In the genomic region with DNA sequence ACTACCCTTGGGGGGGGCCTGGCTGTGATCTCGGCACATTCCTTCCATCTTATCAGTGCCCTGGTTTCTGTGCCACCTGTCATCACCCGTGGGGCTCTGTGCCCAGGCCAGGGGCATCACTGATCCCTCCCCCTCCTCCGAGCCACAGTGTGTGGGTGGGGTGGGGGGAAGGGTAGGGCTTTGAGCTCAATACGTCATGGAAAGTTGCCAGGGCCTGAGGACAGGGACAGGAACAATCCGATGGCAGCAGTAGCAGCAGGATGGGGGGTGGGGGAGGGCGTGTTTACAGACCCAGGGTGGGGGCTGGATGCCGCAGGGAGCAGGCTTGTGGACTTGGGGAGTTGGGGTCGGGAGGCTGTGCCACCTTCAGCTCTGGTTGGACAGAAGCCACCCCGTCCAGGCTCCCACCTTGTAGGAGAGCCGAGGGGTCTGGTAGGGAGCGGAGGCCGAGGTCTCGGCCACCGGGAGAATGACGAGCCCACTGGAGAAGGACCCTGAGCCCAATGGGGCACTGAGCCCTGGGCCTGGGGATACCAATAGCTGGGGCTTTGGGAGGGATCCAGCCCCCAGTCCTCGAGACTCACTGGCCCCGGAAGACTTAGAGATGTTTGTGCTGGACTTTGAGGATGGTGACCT, we compare ENCODE assay signal across 30 cellular contexts. TPM values are rescaled to one million over a fixed set of nuclear protein-coding genes. Genes with fewer than 3 reads are reported as not detected.
DNase-seq lines count a peak whose midpoint lies in the region; ATAC-seq, FAIRE-seq and TF ChIP-seq lines count a peak whose summit lies in the region.
"Had no signal": no experiment of that assay in that cellular context is flagged by ENCODE, and none has a peak within 500 bp of the region (broad histone marks: within the 10 kb centered on the region; RNA-seq: fewer than 3 reads in every experiment).

No MANE protein-coding gene starts in this region.

- peaks cover 44% of the 10 kb centered on the region for H3K4me1 ChIP-seq in HepG2 (ENCODE audit: insufficient read depth, low read length)
- peaks cover 5% of the 10 kb centered on the region for H3K4me1 ChIP-seq in smooth muscle cell (ENCODE audit: low read depth)

- no peak overlapping the region for H3K4me3 Mint-ChIP-seq in endothelial cell (ENCODE audit: unreplicated experiment)
- H3K4me3 Mint-ChIP-seq in HFFc6: no peak overlapping the region
- H3K4me3 Mint-ChIP-seq: activated naive CD8-positive, alpha-beta T cell; activated T-cell treated with anti-CD3 and anti-CD28 coated beads, Interleukin-2, amount 50 U/mL, for 72 hours; CD4-positive, alpha-beta T cell; memory B cell; T-helper 1 cell treated with Interleukin-12 subunit alpha and Interleukin-12 subunit beta and Interleukin-4 antibody, amounts not matched to agents 30 μg/mL and 1 μg/mL, for 36 hours had no signal

- H4K20me1 ChIP-seq in HepG2 (ENCODE audit: insufficient read depth, low read length) (no peaks in the 10 kb centered on the region), smooth muscle cell (ENCODE audit: low read depth) (no peaks in the 10 kb centered on the region)

- TF ChIP-seq CTCF in endothelial cell (IDR thresholded peaks at IDR 0.05; ENCODE audit: unreplicated experiment) (no peak), HepG2 (CRISPR knock-in tag; IDR thresholded peaks at IDR 0.05) (no peak), smooth muscle cell (IDR thresholded peaks at IDR 0.05; ENCODE audit: borderline replicate concordance, insufficient read depth, poor library complexity, severe bottlenecking) (no peak), HFFc6 (IDR thresholded peaks at IDR 0.05) (no peak)

- H3F3A ChIP-seq in smooth muscle cell (ENCODE audit: low read depth): no peaks in the 10 kb centered on the region

- H3K9ac ChIP-seq in HepG2 (ENCODE audit: insufficient read depth, low read depth, low read length): no peak overlapping the region
- H3K9ac ChIP-seq in smooth muscle cell (ENCODE audit: low read depth): no peak overlapping the region
- H3K9ac ChIP-seq: KMS-11 had no signal

- no peak for TF ChIP-seq RAD21 in HepG2 (CRISPR knock-in tag; IDR thresholded peaks at IDR 0.05)

- H3K4me1 Mint-ChIP-seq in endothelial cell (ENCODE audit: unreplicated experiment) (no peaks in the 10 kb centered on the region), HFFc6 (ENCODE audit: low read depth) (peaks cover 6% of the 10 kb centered on the region)

- no TSS peak for BruUV-seq in HepG2 (replicated peaks; lab: Mats Ljungman, UMichigan)

- TF ChIP-seq EP300 in HepG2 (IDR thresholded peaks at IDR 0.05; ENCODE audit: low read depth in 2 of 2, low read length in 2 of 2) (no peak), HepG2 (CRISPR knock-in tag; IDR thresholded peaks at IDR 0.05; ENCODE audit: borderline replicate concordance) (no peak)

- no peaks in the 10 kb centered on the region for H3K79me2 ChIP-seq in HepG2 (ENCODE audit: insufficient read depth, low read length)
- no peaks in the 10 kb centered on the region for H3K79me2 ChIP-seq in smooth muscle cell (ENCODE audit: low read depth)

- intact Hi-C loops in HepG2 (cut with micrococcal nuclease; ENCODE audit: unreplicated experiment): no loop called here

- H3K27ac ChIP-seq in HepG2 (ENCODE audit: extremely low read length, insufficient read depth, low read length) (no peak overlapping the region), smooth muscle cell (ENCODE audit: low read depth) (peak overlapping the region; percentile 28)
- H3K27ac ChIP-seq: KMS-11, PC-9, thoracic aorta had no signal

- H2AFZ ChIP-seq in HepG2 (ENCODE audit: low read length) (no peak overlapping the region), smooth muscle cell (ENCODE audit: low read depth) (no peak overlapping the region)
- H2AFZ ChIP-seq: PC-9 had no signal

- H3K9me3 ChIP-seq in HepG2 (ENCODE audit: low read length) (no peaks in the 10 kb centered on the region), smooth muscle cell (replicated peaks; ENCODE audit: low read depth) (no peaks in the 10 kb centered on the region)
- H3K9me3 ChIP-seq: thoracic aorta had no signal

- 6% methylated on average over 11 of the region's 17 CpGs for WGBS in HepG2 (ENCODE audit: low lambda C conversion rate)
- 69% methylated on average over 17 of the region's 17 CpGs for WGBS in smooth muscle cell (ENCODE audit: low lambda C conversion rate)

- no peak for TF ChIP-seq POLR2A in HepG2 (IDR thresholded peaks at IDR 0.05; ENCODE audit: insufficient read depth in 1 of 2, low read depth in 2 of 2, low read length in 2 of 2)

- in situ Hi-C loops in HepG2 (cut with HindIII; ENCODE audit: extremely low pct_ligation_motif_present, low pct_unique_long_range_greater_than_20kb): no loop called here

- CTCF ChIA-PET in HepG2 (lab: Yijun Ruan, JAX; ENCODE audit: low intra/inter-chr PET ratio, low total read pairs): no interaction called here

- no peak overlapping the region for H3K27ac Mint-ChIP-seq in endothelial cell (ENCODE audit: unreplicated experiment)
- H3K27ac Mint-ChIP-seq in HFFc6: no peak overlapping the region
- H3K27ac Mint-ChIP-seq: activated naive CD8-positive, alpha-beta T cell; activated T-cell treated with anti-CD3 and anti-CD28 coated beads, Interleukin-2, amount 50 U/mL, for 72 hours; CD4-positive, alpha-beta T cell; memory B cell; T-helper 1 cell treated with Interleukin-12 subunit alpha and Interleukin-12 subunit beta and Interleukin-4 antibody, amounts not matched to agents 30 μg/mL and 1 μg/mL, for 36 hours had no signal

- H3K27me3 ChIP-seq in HepG2 (ENCODE audit: control insufficient read depth in 1 of 2, insufficient read depth in 2 of 2, low read length in 2 of 2) (peaks cover 27 to 93% of the 10 kb centered on the region in 2 experiments; a peak in 4 of 5 replicates), smooth muscle cell (ENCODE audit: low read depth) (no peaks in the 10 kb centered on the region)

- peaks cover 16% of the 10 kb centered on the region for H3K27me3 Mint-ChIP-seq in endothelial cell (ENCODE audit: unreplicated experiment)
- peaks cover 7% of the 10 kb centered on the region for H3K27me3 Mint-ChIP-seq in HFFc6 (ENCODE audit: insufficient read depth)

- H3K4me3 ChIP-seq in HepG2 (replicated peaks in 1 of 3; ENCODE audit: insufficient read depth in 1 of 3, low read depth in 2 of 3, low read length in 3 of 3) (no peak overlapping the region; a peak in 1 of 6 replicates), smooth muscle cell (no peak overlapping the region)
- H3K4me3 ChIP-seq: PC-9, thoracic aorta had no signal

- H3K36me3 Mint-ChIP-seq in endothelial cell (ENCODE audit: low read depth, unreplicated experiment): peaks cover 4% of the 10 kb centered on the region
- no peaks in the 10 kb centered on the region for H3K36me3 Mint-ChIP-seq in HFFc6 (ENCODE audit: low read depth)
- H3K36me3 Mint-ChIP-seq: activated naive CD8-positive, alpha-beta T cell; memory B cell had no signal

- FAIRE-seq in HepG2 (lab: Jason Lieb, UNC): no peak
- FAIRE-seq: astrocyte, frontal cortex, GM18507, small intestine had no signal

- H3K36me3 ChIP-seq in HepG2 (replicated peaks in 1 of 2; ENCODE audit: control insufficient read depth in 1 of 2, insufficient read depth in 2 of 2, low read length in 2 of 2) (no peaks in the 10 kb centered on the region), smooth muscle cell (ENCODE audit: low read depth) (no peaks in the 10 kb centered on the region)
- H3K36me3 ChIP-seq: thoracic aorta had no signal

- H3K4me2 ChIP-seq in HepG2 (ENCODE audit: low read depth, low read length) (0 out of 2 replicates have a peak overlapping the region, but pooled peaks have one; percentile 9), smooth muscle cell (no peak overlapping the region)
- H3K4me2 ChIP-seq: KMS-11, PC-9 had no signal

- DNase-seq in NCI-H69 (lab: John Stamatoyannopoulos, UW): peak; percentile 1
- DNase-seq in endothelial cell (ENCODE audit: low spot score): peak; percentile 2
- no peak for DNase-seq in HepG2 (ENCODE audit: low spot score)
- no peak for DNase-seq in smooth muscle cell (lab: John Stamatoyannopoulos, UW; ENCODE audit: unreplicated experiment)
- no peak for DNase-seq in T-helper 1 cell
- no peak for DNase-seq in hepatic stellate cell (ENCODE audit: low spot score)
- DNase-seq in HFFc6: no peak
- DNase-seq: activated CD4-positive, alpha-beta T cell treated with anti-CD3 and anti-CD28 coated beads for 4 hours; activated T-cell treated with anti-CD3 and anti-CD28 coated beads, Interleukin-2, amount 50 U/mL, for 72 hours; cerebellar nuclear complex; DMS 273 treated with DMSO at 0.1 percent for 48 hours; effector CD4-positive, alpha-beta T cell; kidney glomerular epithelial cell; NCI-H1694 treated with DMSO at 0.1 percent for 48 hours; NCI-H774; PC-9; small intestine; stimulated activated naive CD4-positive, alpha-beta T cell had no signal

- no peak for ATAC-seq in HepG2
- ATAC-seq: activated T-cell treated with anti-CD3 and anti-CD28 coated beads, Interleukin-2, amount 50 U/mL, for 72 hours; HCT116 had no signal

- POLR2A ChIA-PET in HepG2 (lab: Yijun Ruan, JAX): no interaction called here

- no peaks in the 10 kb centered on the region for H3K9me3 Mint-ChIP-seq in endothelial cell (ENCODE audit: unreplicated experiment)
- no peaks in the 10 kb centered on the region for H3K9me3 Mint-ChIP-seq in HFFc6
- H3K9me3 Mint-ChIP-seq: activated T-cell treated with anti-CD3 and anti-CD28 coated beads, Interleukin-2, amount 50 U/mL, for 72 hours; CD4-positive, alpha-beta T cell; memory B cell; T-helper 1 cell treated with Interleukin-12 subunit alpha and Interleukin-12 subunit beta and Interleukin-4 antibody, amounts not matched to agents 30 μg/mL and 1 μg/mL, for 36 hours had no signal

RNA-seq across cellular contexts. Expression of gene SLC4A3, which starts 3.5 kb away (rescaled TPM):
- total RNA-seq in endothelial cell (ENCODE audit: unreplicated experiment): 2.1 TPM
- total RNA-seq in HepG2 (2016; rRNA removed; fragmentation: Illumina TruSeq; extraction: Trizol): 0.10 and 0.18 TPM in 2 replicates
- total RNA-seq in HepG2 (2016; cell fraction: cytosol; rRNA removed; fragmentation: Illumina TruSeq; extraction: Trizol; ENCODE audit: low read depth): not detected in 2 replicates
- 0.13 and 0.22 TPM in 2 replicates for total RNA-seq in HepG2 (2016; cell fraction: insoluble cytoplasmic fraction; rRNA removed; fragmentation: Illumina TruSeq; extraction: Trizol)
- not detected in 2 replicates for total RNA-seq in HepG2 (2016; cell fraction: membrane; rRNA removed; fragmentation: Illumina TruSeq; extraction: Trizol)
- total RNA-seq in HepG2 (2016; cell fraction: nucleus; rRNA removed; fragmentation: Illumina TruSeq; extraction: Trizol): 0.22 and 0.53 TPM in 2 replicates
- 0.95 and 1.2 TPM in 2 replicates for polyA plus RNA-seq in HepG2 (2011; rRNA removed)
- polyA plus RNA-seq in HepG2 (2011; cell fraction: cytosol; rRNA removed): 0.55 and 0.62 TPM in 2 replicates
- 10.4 and 15.1 TPM in 2 replicates for polyA plus RNA-seq in HepG2 (2011; cell fraction: nucleus; rRNA removed)
- 0.32 and 0.75 TPM in 2 replicates for polyA plus RNA-seq in HepG2 (2012)
- 0.05 TPM in 1 of 2 replicates, not detected in the other for polyA plus RNA-seq in HepG2 (2016; cell fraction: cytosol; fragmentation: Illumina TruSeq; extraction: Trizol; ENCODE audit: low read depth)
- polyA plus RNA-seq in HepG2 (2016; cell fraction: insoluble cytoplasmic fraction; fragmentation: Illumina TruSeq; extraction: Trizol; ENCODE audit: low read depth): 0.17 TPM in 1 of 2 replicates, not detected in the other
- 0.13 TPM in 1 of 2 replicates, not detected in the other for polyA plus RNA-seq in HepG2 (2016; cell fraction: membrane; fragmentation: Illumina TruSeq; extraction: Trizol; ENCODE audit: low read depth)
- 0.52 and 0.57 TPM in 2 replicates for polyA plus RNA-seq in HepG2 (2016; cell fraction: nucleus; fragmentation: Illumina TruSeq; extraction: Trizol; ENCODE audit: insufficient read depth, low read depth)
- polyA minus RNA-seq in HepG2 (2011; rRNA and poly(A)+ RNA removed; ENCODE audit: low replicate concordance): 1.2 TPM in 1 of 2 replicates, not detected in the other
- 0.70 TPM in 1 of 2 replicates, not detected in the other for polyA minus RNA-seq in HepG2 (2011; cell fraction: cytosol; rRNA and poly(A)+ RNA removed)
- polyA minus RNA-seq in HepG2 (2011; cell fraction: nucleus; rRNA and poly(A)+ RNA removed): 2.1 and 2.6 TPM in 2 replicates
- total RNA-seq in smooth muscle cell: 3.4 and 4.9 TPM in 2 replicates
- polyA plus RNA-seq in smooth muscle cell: 12.1 and 13.6 TPM in 2 replicates
- 10 to 100 TPM in 1 of 6 experiments, 1 to 10 TPM in 5; 3.7 to 13.5 (median 4.3) TPM for total RNA-seq in HFFc6 (2021; fragmentation: NEBNext Ultra II Directional; extraction: Animal tissue kit (Norgen Biotek cat#: 25700))
- total RNA-seq: activated T-cell treated with anti-CD3 and anti-CD28 coated beads, Interleukin-2, amount 50 U/mL, for 72 hours had no signal

RNA-seq across cellular contexts. Expression of gene STK11IP, which starts 33.2 kb away (rescaled TPM):
- 23.8 TPM for total RNA-seq in endothelial cell (ENCODE audit: unreplicated experiment)
- total RNA-seq in HepG2 (2016; rRNA removed; fragmentation: Illumina TruSeq; extraction: Trizol): 5.6 and 12.8 TPM in 2 replicates
- total RNA-seq in HepG2 (2016; cell fraction: cytosol; rRNA removed; fragmentation: Illumina TruSeq; extraction: Trizol; ENCODE audit: low read depth): 3.5 and 4.7 TPM in 2 replicates
- 5.0 and 14.2 TPM in 2 replicates for total RNA-seq in HepG2 (2016; cell fraction: insoluble cytoplasmic fraction; rRNA removed; fragmentation: Illumina TruSeq; extraction: Trizol)
- 2.7 and 3.2 TPM in 2 replicates for total RNA-seq in HepG2 (2016; cell fraction: membrane; rRNA removed; fragmentation: Illumina TruSeq; extraction: Trizol)
- total RNA-seq in HepG2 (2016; cell fraction: nucleus; rRNA removed; fragmentation: Illumina TruSeq; extraction: Trizol): 20.7 and 21.9 TPM in 2 replicates
- polyA plus RNA-seq in HepG2 (2011; rRNA removed): 24.0 and 30.2 TPM in 2 replicates
- polyA plus RNA-seq in HepG2 (2011; cell fraction: cytosol; rRNA removed): 5.6 and 8.5 TPM in 2 replicates
- polyA plus RNA-seq in HepG2 (2011; cell fraction: nucleus; rRNA removed): 272 and 337 TPM in 2 replicates
- polyA plus RNA-seq in HepG2 (2012): 18.1 and 20.5 TPM in 2 replicates
- polyA plus RNA-seq in HepG2 (2016; cell fraction: cytosol; fragmentation: Illumina TruSeq; extraction: Trizol; ENCODE audit: low read depth): 0.70 and 0.72 TPM in 2 replicates
- polyA plus RNA-seq in HepG2 (2016; cell fraction: insoluble cytoplasmic fraction; fragmentation: Illumina TruSeq; extraction: Trizol; ENCODE audit: low read depth): 3.7 and 5.6 TPM in 2 replicates
- 1.2 TPM in 2 replicates for polyA plus RNA-seq in HepG2 (2016; cell fraction: membrane; fragmentation: Illumina TruSeq; extraction: Trizol; ENCODE audit: low read depth)
- polyA plus RNA-seq in HepG2 (2016; cell fraction: nucleus; fragmentation: Illumina TruSeq; extraction: Trizol; ENCODE audit: insufficient read depth, low read depth): 44.8 and 52.7 TPM in 2 replicates
- polyA minus RNA-seq in HepG2 (2011; rRNA and poly(A)+ RNA removed; ENCODE audit: low replicate concordance): 23.0 and 45.7 TPM in 2 replicates
- polyA minus RNA-seq in HepG2 (2011; cell fraction: cytosol; rRNA and poly(A)+ RNA removed): 8.2 and 10.4 TPM in 2 replicates
- polyA minus RNA-seq in HepG2 (2011; cell fraction: nucleus; rRNA and poly(A)+ RNA removed): 52.1 and 52.7 TPM in 2 replicates
- total RNA-seq in smooth muscle cell: 5.7 and 10.2 TPM in 2 replicates
- 13.6 and 22.5 TPM in 2 replicates for polyA plus RNA-seq in smooth muscle cell
- total RNA-seq in HFFc6 (2021; fragmentation: NEBNext Ultra II Directional; extraction: Animal tissue kit (Norgen Biotek cat#: 25700)): 10 to 100 TPM; 17.4 to 21.5 (median 18.9) TPM

RNA-seq across cellular contexts. Expression of gene INHA, which starts 58.8 kb away (rescaled TPM):
- total RNA-seq in endothelial cell (ENCODE audit: unreplicated experiment) (not detected), HepG2 (2016; rRNA removed; fragmentation: Illumina TruSeq; extraction: Trizol) (1.9 and 4.1 TPM in 2 replicates), smooth muscle cell (2.4 and 4.0 TPM in 2 replicates)
- total RNA-seq in HepG2 (2016; cell fraction: cytosol; rRNA removed; fragmentation: Illumina TruSeq; extraction: Trizol; ENCODE audit: low read depth): 3.4 and 4.1 TPM in 2 replicates
- 2.5 and 3.2 TPM in 2 replicates for total RNA-seq in HepG2 (2016; cell fraction: insoluble cytoplasmic fraction; rRNA removed; fragmentation: Illumina TruSeq; extraction: Trizol)
- 3.4 and 5.3 TPM in 2 replicates for total RNA-seq in HepG2 (2016; cell fraction: membrane; rRNA removed; fragmentation: Illumina TruSeq; extraction: Trizol)
- total RNA-seq in HepG2 (2016; cell fraction: nucleus; rRNA removed; fragmentation: Illumina TruSeq; extraction: Trizol): 2.0 and 3.3 TPM in 2 replicates
- polyA plus RNA-seq in HepG2 (2011; rRNA removed) (15.2 and 23.1 TPM in 2 replicates), smooth muscle cell (4.3 and 16.7 TPM in 2 replicates)
- polyA plus RNA-seq in HepG2 (2011; cell fraction: cytosol; rRNA removed): 13.0 and 22.2 TPM in 2 replicates
- polyA plus RNA-seq in HepG2 (2011; cell fraction: nucleus; rRNA removed): 28.4 and 35.0 TPM in 2 replicates
- 11.4 and 17.5 TPM in 2 replicates for polyA plus RNA-seq in HepG2 (2012)
- polyA plus RNA-seq in HepG2 (2016; cell fraction: cytosol; fragmentation: Illumina TruSeq; extraction: Trizol; ENCODE audit: low read depth): 3.1 and 3.7 TPM in 2 replicates
- 2.1 TPM in 2 replicates for polyA plus RNA-seq in HepG2 (2016; cell fraction: insoluble cytoplasmic fraction; fragmentation: Illumina TruSeq; extraction: Trizol; ENCODE audit: low read depth)
- 3.5 and 4.5 TPM in 2 replicates for polyA plus RNA-seq in HepG2 (2016; cell fraction: membrane; fragmentation: Illumina TruSeq; extraction: Trizol; ENCODE audit: low read depth)
- polyA plus RNA-seq in HepG2 (2016; cell fraction: nucleus; fragmentation: Illumina TruSeq; extraction: Trizol; ENCODE audit: insufficient read depth, low read depth): 3.6 and 4.6 TPM in 2 replicates
- polyA minus RNA-seq in HepG2 (2011; rRNA and poly(A)+ RNA removed; ENCODE audit: low replicate concordance): 1.0 and 25.1 TPM in 2 replicates
- polyA minus RNA-seq in HepG2 (2011; cell fraction: cytosol; rRNA and poly(A)+ RNA removed): 5.1 and 5.8 TPM in 2 replicates
- polyA minus RNA-seq in HepG2 (2011; cell fraction: nucleus; rRNA and poly(A)+ RNA removed): 2.3 and 2.6 TPM in 2 replicates
- under 1 TPM in 5 of 6 experiments, not detected in 1; 0.14 to 0.45 (median 0.25) TPM for total RNA-seq in HFFc6 (2021; fragmentation: NEBNext Ultra II Directional; extraction: Animal tissue kit (Norgen Biotek cat#: 25700))
- total RNA-seq: activated CD8-positive, alpha-beta memory T cell treated with anti-CD3 and anti-CD28 coated beads for 36 hours; activated T-cell treated with anti-CD3 and anti-CD28 coated beads, Interleukin-2, amount 50 U/mL, for 72 hours; CD4-positive, alpha-beta T cell; HT1080 had no signal

RNA-seq across cellular contexts. Expression of gene OBSL1, which starts 59.5 kb away (rescaled TPM):
- 53.4 TPM for total RNA-seq in endothelial cell (ENCODE audit: unreplicated experiment)
- 65.4 and 86.7 TPM in 2 replicates for total RNA-seq in HepG2 (2016; rRNA removed; fragmentation: Illumina TruSeq; extraction: Trizol)
- total RNA-seq in HepG2 (2016; cell fraction: cytosol; rRNA removed; fragmentation: Illumina TruSeq; extraction: Trizol; ENCODE audit: low read depth): 17.5 and 19.8 TPM in 2 replicates
- total RNA-seq in HepG2 (2016; cell fraction: insoluble cytoplasmic fraction; rRNA removed; fragmentation: Illumina TruSeq; extraction: Trizol): 54.2 and 89.3 TPM in 2 replicates
- total RNA-seq in HepG2 (2016; cell fraction: membrane; rRNA removed; fragmentation: Illumina TruSeq; extraction: Trizol): 30.2 and 34.7 TPM in 2 replicates
- 65.9 and 71.3 TPM in 2 replicates for total RNA-seq in HepG2 (2016; cell fraction: nucleus; rRNA removed; fragmentation: Illumina TruSeq; extraction: Trizol)
- polyA plus RNA-seq in HepG2 (2011; rRNA removed): 218 and 229 TPM in 2 replicates
- polyA plus RNA-seq in HepG2 (2011; cell fraction: cytosol; rRNA removed): 176 and 256 TPM in 2 replicates
- 886 and 1,174 TPM in 2 replicates for polyA plus RNA-seq in HepG2 (2011; cell fraction: nucleus; rRNA removed)
- polyA plus RNA-seq in HepG2 (2012): 161 and 176 TPM in 2 replicates
- 10.0 and 11.3 TPM in 2 replicates for polyA plus RNA-seq in HepG2 (2016; cell fraction: cytosol; fragmentation: Illumina TruSeq; extraction: Trizol; ENCODE audit: low read depth)
- 66.1 and 91.2 TPM in 2 replicates for polyA plus RNA-seq in HepG2 (2016; cell fraction: insoluble cytoplasmic fraction; fragmentation: Illumina TruSeq; extraction: Trizol; ENCODE audit: low read depth)
- polyA plus RNA-seq in HepG2 (2016; cell fraction: membrane; fragmentation: Illumina TruSeq; extraction: Trizol; ENCODE audit: low read depth): 22.2 and 25.7 TPM in 2 replicates
- polyA plus RNA-seq in HepG2 (2016; cell fraction: nucleus; fragmentation: Illumina TruSeq; extraction: Trizol; ENCODE audit: insufficient read depth, low read depth): 147 and 161 TPM in 2 replicates
- polyA minus RNA-seq in HepG2 (2011; rRNA and poly(A)+ RNA removed; ENCODE audit: low replicate concordance): 27.0 and 477 TPM in 2 replicates
- 210 and 260 TPM in 2 replicates for polyA minus RNA-seq in HepG2 (2011; cell fraction: cytosol; rRNA and poly(A)+ RNA removed)
- polyA minus RNA-seq in HepG2 (2011; cell fraction: nucleus; rRNA and poly(A)+ RNA removed): 189 and 199 TPM in 2 replicates
- 47.1 and 71.9 TPM in 2 replicates for total RNA-seq in smooth muscle cell
- polyA plus RNA-seq in smooth muscle cell: 51.1 and 67.9 TPM in 2 replicates
- total RNA-seq in HFFc6 (2021; fragmentation: NEBNext Ultra II Directional; extraction: Animal tissue kit (Norgen Biotek cat#: 25700)): 10 to 100 TPM; 60.0 to 85.2 (median 65.8) TPM

Comparison
In these comparisons a context has a peak if more than half of its experiments do, and no peak if none do; other contexts are left out.
1. DNase-seq: peak in NCI-H69 (single experiment) and endothelial cell (single experiment); none in HepG2 (single experiment), smooth muscle cell (single experiment), T-helper 1 cell (0 of 5), hepatic stellate cell (single experiment) and HFFc6 (single experiment).